Comparison of ENCODE assay signal across 9 cellular contexts in the genomic region with DNA sequence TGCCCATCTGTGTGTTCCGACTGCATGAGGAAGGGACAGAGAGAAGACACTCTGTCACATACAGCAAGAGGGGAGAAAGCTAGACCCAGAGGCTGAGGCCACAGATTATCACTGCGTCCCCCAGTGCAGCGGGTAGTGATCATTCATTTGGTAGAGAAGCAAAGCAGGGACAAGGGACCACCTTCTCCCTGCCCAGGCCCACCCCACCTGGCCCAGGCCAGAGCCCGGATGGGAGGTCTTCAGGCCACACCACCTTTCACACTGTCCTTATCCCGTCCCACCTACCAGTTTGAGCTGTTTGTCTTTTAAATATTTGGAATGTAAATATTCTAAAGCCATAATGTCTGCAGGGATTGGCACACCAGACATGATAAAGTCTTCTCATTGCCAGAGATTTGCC. TPM values are rescaled to one million over a fixed set of nuclear protein-coding genes. Genes with fewer than 3 reads are reported as not detected.
DNase-seq lines count a peak whose midpoint lies in the region; ATAC-seq and TF ChIP-seq lines count a peak whose summit lies in the region.
"Had no signal": no experiment of that assay in that cellular context is flagged by ENCODE, and none has a peak within 500 bp of the region (broad histone marks: within the 10 kb centered on the region; RNA-seq: fewer than 3 reads in every experiment).

No MANE protein-coding gene starts in this region.

- H3K4me3 ChIP-seq in CD8-positive, alpha-beta T cell (ENCODE audit: low read depth, low read length) = no peak overlapping the region
- H3K4me3 ChIP-seq in Karpas-422 (ENCODE audit: low read length) (no peak overlapping the region), brain microvascular endothelial cell (ENCODE audit: low read depth, low read length) (no peak overlapping the region)
- H3K4me3 ChIP-seq: K562 had no signal

- intact Hi-C loops in CD8-positive, alpha-beta T cell (cut with DNase I, micrococcal nuclease) = no loop called here

- H3K36me3 Mint-ChIP-seq in CD8-positive, alpha-beta T cell = peaks cover 62% of the 10 kb centered on the region
- peaks cover 20% of the 10 kb centered on the region for H3K36me3 Mint-ChIP-seq in natural killer cell treated with Interleukin-12 subunit alpha and Interleukin-12 subunit beta and Interleukin-15 and Interleukin-18, amount 100 ng/mL, for 72 hours

- no peaks in the 10 kb centered on the region for H3K9me3 Mint-ChIP-seq in CD8-positive, alpha-beta T cell
- H3K9me3 Mint-ChIP-seq in natural killer cell treated with Interleukin-12 subunit alpha and Interleukin-12 subunit beta and Interleukin-15 and Interleukin-18, amount 100 ng/mL, for 72 hours = no peaks in the 10 kb centered on the region

- no peak overlapping the region for H3K4me3 Mint-ChIP-seq in CD8-positive, alpha-beta T cell
- peak overlapping the region; percentile 87 for H3K4me3 Mint-ChIP-seq in natural killer cell treated with Interleukin-12 subunit alpha and Interleukin-12 subunit beta and Interleukin-15 and Interleukin-18, amount 100 ng/mL, for 72 hours

- H4K20me1 ChIP-seq in Karpas-422 (ENCODE audit: insufficient read depth, low read depth, low read length) = peaks cover 5% of the 10 kb centered on the region

- H3K4me2 ChIP-seq in Karpas-422 (ENCODE audit: low read depth, low read length, poor library complexity, severe bottlenecking) = peak overlapping the region; percentile 64

- no peaks in the 10 kb centered on the region for H3K27me3 Mint-ChIP-seq in CD8-positive, alpha-beta T cell (ENCODE audit: low read depth)
- H3K27me3 Mint-ChIP-seq in natural killer cell treated with Interleukin-12 subunit alpha and Interleukin-12 subunit beta and Interleukin-15 and Interleukin-18, amount 100 ng/mL, for 72 hours = no peaks in the 10 kb centered on the region

- peak overlapping the region; percentile 90 for H3K27ac Mint-ChIP-seq in CD8-positive, alpha-beta T cell
- H3K27ac Mint-ChIP-seq in natural killer cell treated with Interleukin-12 subunit alpha and Interleukin-12 subunit beta and Interleukin-15 and Interleukin-18, amount 100 ng/mL, for 72 hours = peak overlapping the region; percentile 94 to 98

- no peaks in the 10 kb centered on the region for H3K9me3 ChIP-seq in CD8-positive, alpha-beta T cell (ENCODE audit: low read length)
- H3K9me3 ChIP-seq in Karpas-422 (ENCODE audit: low read length) = no peaks in the 10 kb centered on the region

- H3K27ac ChIP-seq in CD8-positive, alpha-beta T cell (ENCODE audit: low read depth, low read length) = peak overlapping the region; percentile 40
- H3K27ac ChIP-seq in Karpas-422 (ENCODE audit: low read length) (peak overlapping the region; percentile 95), brain microvascular endothelial cell (peak overlapping the region; percentile 36)

- no peak for ATAC-seq in CD8-positive, alpha-beta T cell
- ATAC-seq in natural killer cell treated with Interleukin-12 subunit alpha and Interleukin-12 subunit beta and Interleukin-15 and Interleukin-18, amount 100 ng/mL, for 72 hours = no peak

- no peaks in the 10 kb centered on the region for H3K9me2 ChIP-seq in Karpas-422 (replicated peaks; ENCODE audit: insufficient read depth, low read length)

- H2AFZ ChIP-seq in Karpas-422 (ENCODE audit: low read length) = no peak overlapping the region

- CTCF ChIA-PET in CD8-positive, alpha-beta T cell (lab: Charles Lee) = interaction anchor here (1.4 kb wide), 1 partner anchor 18 kb away, joined by 3 read pairs; no protein-coding TSS in a partner anchor

- peaks cover 35% of the 10 kb centered on the region for H3K79me2 ChIP-seq in Karpas-422 (ENCODE audit: low read length)

- no peaks in the 10 kb centered on the region for H3K27me3 ChIP-seq in CD8-positive, alpha-beta T cell (ENCODE audit: insufficient read depth, low read length)
- no peaks in the 10 kb centered on the region for H3K27me3 ChIP-seq in Karpas-422 (ENCODE audit: low read length)
- no peaks in the 10 kb centered on the region for H3K27me3 ChIP-seq in brain microvascular endothelial cell (replicated peaks)

- peaks cover 49% of the 10 kb centered on the region for H3K36me3 ChIP-seq in CD8-positive, alpha-beta T cell (ENCODE audit: insufficient read depth, low read length)
- peaks cover 38% of the 10 kb centered on the region for H3K36me3 ChIP-seq in Karpas-422 (ENCODE audit: insufficient read depth, low read length)
- peaks cover 50% of the 10 kb centered on the region for H3K36me3 ChIP-seq in brain microvascular endothelial cell (replicated peaks)

- peaks cover 18% of the 10 kb centered on the region for H3K4me1 Mint-ChIP-seq in CD8-positive, alpha-beta T cell (ENCODE audit: low read depth)
- peaks cover 46 to 50% of the 10 kb centered on the region in 2 donors for H3K4me1 Mint-ChIP-seq in natural killer cell treated with Interleukin-12 subunit alpha and Interleukin-12 subunit beta and Interleukin-15 and Interleukin-18, amount 100 ng/mL, for 72 hours (ENCODE audit: low read depth in 2 of 2)

- peak overlapping the region; percentile 64; the same call in 1 of the 2 replicates for H3K9ac ChIP-seq in Karpas-422 (ENCODE audit: low read length)

- in situ Hi-C loops in brain microvascular endothelial cell (cut with HindIII; ENCODE audit: low pct_ligation_motif_present, low sequenced_read_pairs) = no loop called here

- POLR2A ChIA-PET in CD8-positive, alpha-beta T cell (lab: Charles Lee) = no interaction called here

- peaks cover 11% of the 10 kb centered on the region for H3K4me1 ChIP-seq in CD8-positive, alpha-beta T cell (ENCODE audit: insufficient read depth, low read length)
- H3K4me1 ChIP-seq in Karpas-422 (ENCODE audit: low read length) = peaks cover 49% of the 10 kb centered on the region

- no peak for DNase-seq in CD8-positive, alpha-beta T cell
- DNase-seq in Karpas-422 (no peak), brain microvascular endothelial cell (no peak), EL (no peak), NCI-H524 (lab: John Stamatoyannopoulos, UW) (no peak)
- peak; percentile 59 for DNase-seq in natural killer cell treated with Interleukin-12 subunit alpha and Interleukin-12 subunit beta and Interleukin-15 and Interleukin-18, amount 100 ng/mL, for 72 hours (ENCODE audit: low spot score)
- DNase-seq in NK-92 treated with Interleukin-12 subunit alpha and Interleukin-12 subunit beta, amount 100 ng/mL, for 24 hours (lab: John Stamatoyannopoulos, UW) = no peak
- DNase-seq in stimulated activated naive CD4-positive, alpha-beta T cell treated with Interleukin-2 at 50 U/mL for 16 hours (lab: John Stamatoyannopoulos, UW) = no peak

- no peak for TF ChIP-seq CTCF in CD8-positive, alpha-beta T cell (IDR thresholded peaks at IDR 0.05)
- no peak for TF ChIP-seq CTCF in brain microvascular endothelial cell (IDR thresholded peaks at IDR 0.05; ENCODE audit: low read depth, low read length, missing control alignments)

RNA-seq across cellular contexts. Expression of a gene that starts 10.6 kb away (rescaled TPM):
- total RNA-seq in CD8-positive, alpha-beta T cell = 10 to 100 TPM; 50.9 to 56.5 TPM
- total RNA-seq in Karpas-422 (2014; rRNA removed; shearing (Covaris generic); ENCODE audit: low replicate concordance) = 30.6 and 92.0 TPM in 2 replicates
- 10 to 100 TPM; 80.9 to 89.3 TPM for total RNA-seq in natural killer cell treated with Interleukin-12 subunit alpha and Interleukin-12 subunit beta and Interleukin-15 and Interleukin-18, amount 100 ng/mL, for 72 hours

RNA-seq across cellular contexts. Expression of a gene that starts 47.4 kb away (rescaled TPM):
- total RNA-seq in CD8-positive, alpha-beta T cell = 10 to 100 TPM; 22.4 to 24.8 TPM
- 17.2 and 29.9 TPM in 2 replicates for total RNA-seq in Karpas-422 (2014; rRNA removed; shearing (Covaris generic); ENCODE audit: low replicate concordance)
- 100 to 1,000 TPM; 121 to 129 TPM for total RNA-seq in natural killer cell treated with Interleukin-12 subunit alpha and Interleukin-12 subunit beta and Interleukin-15 and Interleukin-18, amount 100 ng/mL, for 72 hours

Comparison
In these comparisons a context has a peak if more than half of its experiments do, and no peak if none do; other contexts are left out.
1. H3K27ac ChIP-seq: peak in every context shown above with its lines; median percentile 95 in Karpas-422; 40 in CD8-positive, alpha-beta T cell; 36 in brain microvascular endothelial cell.